8 cellular contexts compared by ENCODE assay signal in the genomic region with DNA sequence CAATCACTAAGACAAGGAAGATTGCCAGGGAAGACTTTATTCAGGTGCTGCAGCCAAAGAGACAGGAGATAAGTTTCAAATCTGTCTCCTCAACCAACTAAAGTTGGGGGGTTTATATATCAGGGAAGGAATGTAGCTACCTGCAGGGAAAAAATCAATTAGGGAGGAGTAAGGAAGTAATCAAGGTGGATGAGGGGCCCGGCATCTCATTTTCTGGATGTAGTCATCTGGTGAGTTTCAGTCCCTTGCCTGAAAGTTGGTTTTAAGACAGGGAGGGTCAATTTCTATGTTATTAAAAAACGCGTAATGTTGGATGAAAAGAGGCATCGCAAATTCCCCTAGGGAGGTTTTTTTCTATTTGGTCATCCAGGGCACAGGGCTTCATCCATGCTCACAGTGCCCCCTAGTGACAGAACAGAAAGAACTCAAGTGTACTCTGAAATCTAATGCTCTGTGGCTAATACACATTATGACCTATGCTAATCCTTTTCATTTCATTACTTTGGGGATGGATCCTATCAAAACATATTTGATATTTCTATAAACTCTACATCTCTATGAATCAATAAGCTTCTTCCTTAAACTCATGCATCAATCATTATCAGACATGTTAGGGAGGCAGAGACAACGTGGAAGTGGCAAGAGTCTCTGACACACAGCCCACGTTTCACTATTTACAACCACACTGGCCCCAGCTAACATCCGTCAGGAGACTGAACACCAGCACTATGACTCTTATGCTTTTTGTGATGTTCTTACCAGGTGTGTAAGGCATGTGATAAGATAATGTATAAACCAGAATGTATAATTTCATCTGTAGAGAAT.
A peak's percentile ranks its signal among the peaks of the same experiment; 100 is the strongest.
DNase-seq lines count a peak whose midpoint lies in the region; ATAC-seq and TF ChIP-seq lines count a peak whose summit lies in the region.

No MANE protein-coding gene starts in this region.

- peak; percentile 47 for ATAC-seq in activated CD4-positive, alpha-beta T cell treated with anti-CD3 and anti-CD28 coated beads for 36 hours
- ATAC-seq in GM19455 (IDR thresholded peaks at IDR 0.05; ENCODE audit: unreplicated experiment) (peak; percentile 77), HG03432 (IDR thresholded peaks at IDR 0.05; ENCODE audit: unreplicated experiment) (peak; percentile 89), left lung (peak; percentile 83)

- CTCF ChIA-PET in activated CD4-positive, alpha-beta T cell treated with anti-CD3 and anti-CD28 coated beads for 36 hours (lab: Charles Lee): interaction anchor here (0.6 to 2.3 kb wide), 7 partner anchors 12 to 799 kb away, joined by 3 to 9 read pairs (median 5); no protein-coding TSS in a partner anchor

- no peaks in the 10 kb centered on the region for H3K9me3 Mint-ChIP-seq in activated CD4-positive, alpha-beta T cell treated with anti-CD3 and anti-CD28 coated beads for 36 hours (ENCODE audit: low read depth)

- TF ChIP-seq CTCF in left lung (IDR thresholded peaks at IDR 0.05): peak; percentile 41 to 55
- peak in 1 of 2 donors; percentile 31 for TF ChIP-seq CTCF in suprapubic skin (IDR thresholded peaks at IDR 0.05)

- no peak overlapping the region for H3K4me3 Mint-ChIP-seq in activated CD4-positive, alpha-beta T cell treated with anti-CD3 and anti-CD28 coated beads for 36 hours

- no peaks in the 10 kb centered on the region for H3K27me3 Mint-ChIP-seq in activated CD4-positive, alpha-beta T cell treated with anti-CD3 and anti-CD28 coated beads for 36 hours

- POLR2A ChIA-PET in activated CD4-positive, alpha-beta T cell treated with anti-CD3 and anti-CD28 coated beads for 36 hours (lab: Charles Lee): no interaction called here

- no peak overlapping the region for H3K4me3 ChIP-seq in left lung
- H3K4me3 ChIP-seq in suprapubic skin: no peak overlapping the region

- H3K27ac ChIP-seq in left lung: no peak overlapping the region
- H3K27ac ChIP-seq in suprapubic skin: no peak overlapping the region

- peak; percentile 32 for DNase-seq in activated CD4-positive, alpha-beta T cell treated with anti-CD3 and anti-CD28 coated beads for 36 hours
- no peak for DNase-seq in activated CD4-positive, alpha-beta T cell treated with anti-CD3 and anti-CD28 coated beads, Interleukin-2, amount 50 U/mL, for 1 hour
- DNase-seq in NCI-H526 (lab: John Stamatoyannopoulos, UW) (peak; percentile 34 to 76), astrocyte of the hippocampus (ENCODE audit: low read depth, low spot score) (peak; percentile 86), left lung (no peak), suprapubic skin (ENCODE audit: low spot score in 2 of 2) (no peak)

- intact Hi-C loops in activated CD4-positive, alpha-beta T cell treated with anti-CD3 and anti-CD28 coated beads for 36 hours (cut with DNase I, micrococcal nuclease): loop anchor here in 1 of 2 experiments (2.0 to 10.0 kb wide), 3 partner anchors 279 to 799 kb away; no protein-coding TSS in a partner anchor
- intact Hi-C loops in left lung (cut with DNase I): no loop called here

- H3K27me3 ChIP-seq in left lung (no peaks in the 10 kb centered on the region), suprapubic skin (no peaks in the 10 kb centered on the region)

- no peaks in the 10 kb centered on the region for H3K4me1 ChIP-seq in left lung
- peaks cover 2% of the 10 kb centered on the region for H3K4me1 ChIP-seq in suprapubic skin

- no peaks in the 10 kb centered on the region for H3K36me3 Mint-ChIP-seq in activated CD4-positive, alpha-beta T cell treated with anti-CD3 and anti-CD28 coated beads for 36 hours (ENCODE audit: low read depth)

- H3K36me3 ChIP-seq in left lung (no peaks in the 10 kb centered on the region), suprapubic skin (no peaks in the 10 kb centered on the region)

- no peak for TF ChIP-seq POLR2A in suprapubic skin (IDR thresholded peaks at IDR 0.05)

- 34% methylated on average over 7 of the region's 7 CpGs for WGBS in suprapubic skin

- H3K9me3 ChIP-seq in left lung: no peaks in the 10 kb centered on the region
- no peaks in the 10 kb centered on the region for H3K9me3 ChIP-seq in suprapubic skin

- no peak overlapping the region for H3K27ac Mint-ChIP-seq in activated CD4-positive, alpha-beta T cell treated with anti-CD3 and anti-CD28 coated beads for 36 hours

- TF ChIP-seq EP300 in suprapubic skin (IDR thresholded peaks at IDR 0.05): no peak

- H3K4me1 Mint-ChIP-seq in activated CD4-positive, alpha-beta T cell treated with anti-CD3 and anti-CD28 coated beads for 36 hours: no peaks in the 10 kb centered on the region

Comparison
In these comparisons a context has a peak if more than half of its experiments do, and no peak if none do; other contexts are left out.
1. DNase-seq: peak in activated CD4-positive, alpha-beta T cell treated with anti-CD3 and anti-CD28 coated beads for 36 hours (single experiment), NCI-H526 (2 of 2) and astrocyte of the hippocampus (single experiment); none in activated CD4-positive, alpha-beta T cell treated with anti-CD3 and anti-CD28 coated beads, Interleukin-2, amount 50 U/mL, for 1 hour (single experiment), left lung (0 of 2) and suprapubic skin (0 of 2).
2. Peak in every context shown above with its lines, with median percentiles within 50 percentile points of each other: ATAC-seq.